19 cellular contexts compared by ENCODE assay signal in the genomic region with DNA sequence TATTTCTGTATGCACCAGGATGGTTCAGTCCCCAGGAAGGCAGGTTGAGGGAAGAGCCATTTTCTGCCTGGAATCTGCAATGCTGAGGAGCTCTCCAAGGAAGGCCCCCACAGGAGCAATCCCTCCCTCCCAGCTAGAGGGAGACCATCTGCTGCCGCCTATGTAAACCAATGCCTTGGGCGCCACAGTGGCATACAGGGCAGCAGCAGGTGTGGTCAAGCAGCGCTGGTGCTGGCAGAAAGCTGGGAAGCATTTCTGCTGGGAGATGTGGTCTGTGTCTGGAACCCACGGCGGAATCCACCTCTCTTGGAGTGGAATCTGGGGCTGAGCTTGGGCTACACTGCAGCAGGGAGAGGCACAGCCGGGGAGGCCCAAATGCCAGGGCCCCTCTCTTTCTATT.
DNase-seq lines count a peak whose midpoint lies in the region; ATAC-seq and TF ChIP-seq lines count a peak whose summit lies in the region.
"Had no signal": no experiment of that assay in that cellular context is flagged by ENCODE, and none has a peak within 500 bp of the region (broad histone marks: within the 10 kb centered on the region; RNA-seq: fewer than 3 reads in every experiment).

No MANE protein-coding gene starts in this region.

- no peak overlapping the region for H4K5ac ChIP-seq in H9 (ENCODE audit: insufficient read length, low read depth, low read length)

- H3K27ac Mint-ChIP-seq in H9 = no peak overlapping the region
- no peak overlapping the region for H3K27ac Mint-ChIP-seq in endodermal cell

- H3T11ph ChIP-seq in H9 (ENCODE audit: low read length) = no peak overlapping the region

- H3K9ac ChIP-seq in H9 (ENCODE audit: extremely low read depth, insufficient read length, low read length) = no peak overlapping the region
- H3K9ac ChIP-seq in endodermal cell (ENCODE audit: extremely low read depth, low read length, poor library complexity, severe bottlenecking) = no peak overlapping the region

- no peak overlapping the region for H2BK120ac ChIP-seq in H9 (ENCODE audit: low read depth, low read length, poor library complexity, severe bottlenecking)

- WGBS in H9 (ENCODE audit: extremely low coverage, insufficient read length, low lambda C conversion rate) = no CpG with 5 or more reads among the region's 6 CpGs
- 78 to 88% methylated on average over 4 to 6 of the region's 6 CpGs for WGBS in endodermal cell (ENCODE audit: insufficient coverage in 1 of 2, insufficient read length in 1 of 2), 2 experiments

- peak; percentile 100 for DNase-seq in DMS 273 treated with DMSO at 0.1 percent for 48 hours (lab: John Stamatoyannopoulos, UW)
- DNase-seq in H9 = peak; percentile 45
- peak; percentile 10 for DNase-seq in NCI-H69 (lab: John Stamatoyannopoulos, UW)
- peak; percentile 53 for DNase-seq in endodermal cell
- DNase-seq in SW480 (ENCODE audit: low spot score) = no peak
- no peak for DNase-seq in NCI-H774 (lab: John Stamatoyannopoulos, UW)
- DNase-seq in mucosa of gallbladder (ENCODE audit: low spot score) = no peak
- DNase-seq: ACHN, AML-193, NCI-H1048, NCI-H1694, NCI-H2107, NCI-H446 treated with DMSO at 0.1 percent for 48 hours, PC-3, SW 1271 had no signal

- H3K23me2 ChIP-seq in H9 (ENCODE audit: insufficient read length, low read depth, low read length, poor library complexity, severe bottlenecking) = peaks cover 4% of the 10 kb centered on the region

- H3K79me2 ChIP-seq in H9 (ENCODE audit: insufficient read depth, low read length) = no peaks in the 10 kb centered on the region

- H3K4me1 ChIP-seq in H9 (ENCODE audit: insufficient read depth, low read length) (no peaks in the 10 kb centered on the region), endodermal cell (ENCODE audit: control insufficient read depth, insufficient read depth, low read length) (no peaks in the 10 kb centered on the region)
- H3K4me1 ChIP-seq: HAP-1, SJSA1 had no signal

- no peak overlapping the region for H3K18ac ChIP-seq in H9 (ENCODE audit: insufficient read length, low read depth, low read length)

- H3K4me3 ChIP-seq in endodermal cell (ENCODE audit: low read length) = no peak overlapping the region
- H3K4me3 ChIP-seq: HAP-1, SJSA1 had no signal

- H3K9me3 Mint-ChIP-seq in H9 (no peaks in the 10 kb centered on the region; a peak in 1 of 5 replicates), endodermal cell (no peaks in the 10 kb centered on the region)

- H3K4me3 Mint-ChIP-seq in H9 (no peak overlapping the region), endodermal cell (no peak overlapping the region)

- TF ChIP-seq CTCF in H9 (conservative IDR thresholded peaks at IDR 0.05) (no peak), endodermal cell (conservative IDR thresholded peaks at IDR 0.05) (peak; percentile 16)

- no peak overlapping the region for H2BK12ac ChIP-seq in H9 (ENCODE audit: insufficient read length, low read depth, low read length)

- H3K4me2 ChIP-seq in H9 (ENCODE audit: insufficient read depth, insufficient read length, low read length) = no peak overlapping the region

- no peak overlapping the region for H3K14ac ChIP-seq in H9 (ENCODE audit: insufficient read depth, low read length)

- no peak overlapping the region for H2BK20ac ChIP-seq in H9 (ENCODE audit: low read depth, low read length, poor library complexity, severe bottlenecking)

- H3K79me1 ChIP-seq in H9 (ENCODE audit: insufficient read depth, low read depth, low read length, poor library complexity, severe bottlenecking) = no peaks in the 10 kb centered on the region

- H3K27me3 ChIP-seq in H9 (ENCODE audit: insufficient read depth, low read length) (peaks cover 8% of the 10 kb centered on the region; the same call in 1 of the 2 replicates), endodermal cell (ENCODE audit: control insufficient read depth, insufficient read depth, low read length, poor library complexity, severe bottlenecking) (peaks cover 79% of the 10 kb centered on the region)

- H3K27ac ChIP-seq in H9 (ENCODE audit: insufficient read length, low read depth, low read length) (no peak overlapping the region), endodermal cell (ENCODE audit: low read depth, low read length) (no peak overlapping the region)
- H3K27ac ChIP-seq: RWPE1, SJSA1 had no signal

- no peak overlapping the region for H3K56ac ChIP-seq in H9 (ENCODE audit: insufficient read length, low read depth, low read length)

- no peak overlapping the region for H3K23ac ChIP-seq in H9 (ENCODE audit: insufficient read length, low read depth, low read length)

- no peak overlapping the region for H2BK15ac ChIP-seq in H9 (ENCODE audit: low read depth, low read length)

- H3K27me3 Mint-ChIP-seq in H9 (ENCODE audit: low read depth) = peaks cover 60% of the 10 kb centered on the region
- peaks cover 84% of the 10 kb centered on the region for H3K27me3 Mint-ChIP-seq in endodermal cell (ENCODE audit: insufficient read depth)

- H2AK5ac ChIP-seq in H9 (ENCODE audit: insufficient read length, low read length) = no peak overlapping the region

- H4K91ac ChIP-seq in H9 (ENCODE audit: insufficient read length, low read depth, low read length) = no peak overlapping the region

- ATAC-seq in HG03439 (IDR thresholded peaks at IDR 0.05; ENCODE audit: unreplicated experiment) = no peak
- ATAC-seq: PC-3 had no signal

- H3K4me1 Mint-ChIP-seq in H9 (peaks cover 20 to 22% of the 10 kb centered on the region in 2 experiments), endodermal cell (no peaks in the 10 kb centered on the region)

- no peaks in the 10 kb centered on the region for H3K36me3 Mint-ChIP-seq in H9 (ENCODE audit: insufficient read depth in 1 of 3, low read depth in 3 of 3)
- H3K36me3 Mint-ChIP-seq in endodermal cell (ENCODE audit: low read depth) = no peaks in the 10 kb centered on the region

- H3K36me3 ChIP-seq in endodermal cell (ENCODE audit: control insufficient read depth, insufficient read depth, low read length) = no peaks in the 10 kb centered on the region
- H3K36me3 ChIP-seq: HAP-1, SJSA1 had no signal

- H2AFZ ChIP-seq in H9 (ENCODE audit: low read length) = no peak overlapping the region

- no peak overlapping the region for H2BK5ac ChIP-seq in H9 (ENCODE audit: insufficient read length, low read length)

- no peak overlapping the region for H3K4ac ChIP-seq in H9 (ENCODE audit: low read depth, low read length)

- no peaks in the 10 kb centered on the region for H4K20me1 ChIP-seq in H9 (ENCODE audit: control insufficient read depth, insufficient read depth, insufficient read length)

- H3K9me3 ChIP-seq in H9 (ENCODE audit: control insufficient read depth, low read depth, low read length) = no peaks in the 10 kb centered on the region
- no peaks in the 10 kb centered on the region for H3K9me3 ChIP-seq in endodermal cell (ENCODE audit: control insufficient read depth, low read length)
- H3K9me3 ChIP-seq: HAP-1, SJSA1 had no signal

- H4K8ac ChIP-seq in H9 (replicated peaks; ENCODE audit: insufficient read length, low read depth, low read length) = no peak overlapping the region

Comparison
In these comparisons a context has a peak if more than half of its experiments do, and no peak if none do; other contexts are left out.
1. DNase-seq: peak in DMS 273 treated with DMSO at 0.1 percent for 48 hours (single experiment), H9 (single experiment), NCI-H69 (single experiment) and endodermal cell (single experiment); none in SW480 (single experiment), NCI-H774 (single experiment) and mucosa of gallbladder (single experiment).